9 cellular contexts compared by ENCODE assay signal in genomic region chr17:19534562-19535149, GRCh38. TPM values are rescaled to one million over a fixed set of nuclear protein-coding genes. Genes with fewer than 3 reads are reported as not detected.
DNase-seq lines count a peak whose midpoint lies in the region; ATAC-seq, FAIRE-seq and TF ChIP-seq lines count a peak whose summit lies in the region.
"Had no signal": no experiment of that assay in that cellular context is flagged by ENCODE, and none has a peak within 500 bp of the region (broad histone marks: within the 10 kb centered on the region; RNA-seq: fewer than 3 reads in every experiment).

No MANE protein-coding gene starts in this region.

- ATAC-seq in right cardiac atrium (no peak), left cardiac atrium (no peak), naive B cell (ENCODE audit: low read depth in 2 of 2) (no peak), aorta (ENCODE audit: low FRiP score) (no peak)

- intact Hi-C loops in right cardiac atrium (cut with DNase I) = no loop called here
- intact Hi-C loops in left cardiac atrium (cut with DNase I) = no loop called here
- intact Hi-C loops in aorta (cut with DNase I) = no loop called here

- H3K9me3 ChIP-seq in right cardiac atrium (ENCODE audit: control insufficient read depth, low read length) = no peaks in the 10 kb centered on the region
- no peaks in the 10 kb centered on the region for H3K9me3 ChIP-seq in aorta (ENCODE audit: control insufficient read depth, low read length)

- H3K4me1 ChIP-seq in right cardiac atrium (ENCODE audit: control insufficient read depth, insufficient read depth, low read length) (no peaks in the 10 kb centered on the region), aorta (ENCODE audit: control insufficient read depth in 1 of 2, insufficient read depth in 2 of 2, low read length in 2 of 2) (no peaks in the 10 kb centered on the region)

- H3K27me3 ChIP-seq in right cardiac atrium (ENCODE audit: control insufficient read depth, insufficient read depth) (no peaks in the 10 kb centered on the region), bronchial epithelial cell (ENCODE audit: control insufficient read depth, insufficient read depth, low read length) (peaks cover 2% of the 10 kb centered on the region), aorta (ENCODE audit: control insufficient read depth in 1 of 2, insufficient read depth in 2 of 2, low read length in 1 of 2) (no peaks in the 10 kb centered on the region)

- DNase-seq in right cardiac atrium (no peak), left cardiac atrium (no peak), bronchial epithelial cell (ENCODE audit: low read depth) (no peak), naive B cell (no peak), aorta (no peak), mesenteric fat pad (ENCODE audit: low spot score) (no peak), mucosa of gallbladder (ENCODE audit: low spot score) (no peak), HTR-8/SVneo (ENCODE audit: insufficient read length, low spot score) (no peak)

- no peaks in the 10 kb centered on the region for H3K36me3 Mint-ChIP-seq in naive B cell

- no peaks in the 10 kb centered on the region for H3K36me3 ChIP-seq in bronchial epithelial cell (ENCODE audit: control insufficient read depth, insufficient read depth, low read length)
- H3K36me3 ChIP-seq in aorta (ENCODE audit: control insufficient read depth in 1 of 2, insufficient read depth in 2 of 2, low read length in 1 of 2) = no peaks in the 10 kb centered on the region

- WGBS in right cardiac atrium = 55% methylated on average over 19 of the region's 19 CpGs
- 44 to 53% methylated on average over 19 of the region's 19 CpGs for WGBS in aorta, 2 donors

- no peak for TF ChIP-seq CTCF in bronchial epithelial cell (IDR thresholded peaks at IDR 0.05; ENCODE audit: insufficient read depth, low read length, severe bottlenecking)

- H3K27ac ChIP-seq in right cardiac atrium (ENCODE audit: low read length) = no peak overlapping the region
- H3K27ac ChIP-seq in aorta (ENCODE audit: low read depth in 1 of 2, low read length in 2 of 2) = no peak overlapping the region

- peak overlapping the region in 1 of 6 donors; percentile 56 for H3K27ac Mint-ChIP-seq in naive B cell

- H3K4me3 ChIP-seq in right cardiac atrium (ENCODE audit: low read length) (peak overlapping the region; percentile 60), bronchial epithelial cell (ENCODE audit: low read depth, low read length) (peak overlapping the region; percentile 49), aorta (ENCODE audit: low read length in 2 of 2) (peak overlapping the region; percentile 63 to 65)

- H3K9me3 Mint-ChIP-seq in naive B cell = no peaks in the 10 kb centered on the region

- FAIRE-seq in bronchial epithelial cell (lab: Jason Lieb, UNC) (no peak), HTR-8/SVneo (lab: Jason Lieb, UNC) (no peak)
- FAIRE-seq: TTC549 had no signal

- peaks cover 47 to 50% (median 49%) of the 10 kb centered on the region in 3 donors for H3K27me3 Mint-ChIP-seq in naive B cell

- H3K4me1 Mint-ChIP-seq in naive B cell = peaks cover 0 to 21% (median 5%) of the 10 kb centered on the region in 3 donors

- H3K4me3 Mint-ChIP-seq in naive B cell = peak overlapping the region in 7 of 8 donors; percentile 36 to 86 (median 63)

RNA-seq across cellular contexts. Expression of gene SLC47A1, which starts 1.0 kb away (rescaled TPM):
- total RNA-seq in right cardiac atrium (1 to 10 TPM; 1.6 to 2.5 (median 2.1) TPM), left cardiac atrium (1 to 10 TPM; 1.4 to 1.7 TPM), bronchial epithelial cell (1.3 and 1.6 TPM in 2 replicates), aorta (1 to 10 TPM; 5.7 to 7.3 TPM), mesenteric fat pad (7.0 TPM), mucosa of gallbladder (15.4 TPM)
- polyA plus RNA-seq in right cardiac atrium (0.77 TPM), naive B cell (ENCODE audit: low read depth in 6 of 6) (not detected), aorta (1 to 10 TPM; 3.9 to 5.9 TPM)
